Comparison of ENCODE assay signal across 9 cellular contexts in the genomic region with DNA sequence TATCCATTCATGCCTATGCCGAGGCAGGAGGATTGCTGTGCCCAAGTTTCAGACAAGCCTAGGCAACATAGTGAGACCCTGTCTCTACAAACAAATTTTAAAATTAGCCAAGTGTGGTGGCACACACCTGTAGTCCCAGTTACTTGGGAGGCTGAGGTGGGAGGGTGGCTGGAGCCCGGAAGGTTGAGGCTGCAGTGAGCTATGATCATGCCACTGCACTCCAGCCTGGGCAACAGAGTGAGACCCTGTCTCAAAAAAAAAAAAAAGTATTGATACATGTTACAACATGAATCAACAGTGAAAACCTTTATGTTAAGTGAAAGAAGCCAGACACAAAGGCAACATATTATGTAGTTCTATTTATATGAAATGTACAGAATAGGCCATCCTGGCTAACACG. TPM values are rescaled to one million over a fixed set of nuclear protein-coding genes. Genes with fewer than 3 reads are reported as not detected.
DNase-seq lines count a peak whose midpoint lies in the region; ATAC-seq, FAIRE-seq and TF ChIP-seq lines count a peak whose summit lies in the region.
"Not testable (repeated sequence)": the region's sequence is repeated elsewhere in the genome, so short reads cannot be mapped to it uniquely, and the experiment has no call there.
"Had no signal": no experiment of that assay in that cellular context is flagged by ENCODE, and none has a peak within 500 bp of the region (broad histone marks: within the 10 kb centered on the region; RNA-seq: fewer than 3 reads in every experiment).

No MANE protein-coding gene starts in this region.

- not testable (repeated sequence) for H3K9me3 Mint-ChIP-seq in T-helper 2 cell treated with Interferon-gamma antibody and Interleukin-4, amounts not matched to agents 5 μg/mL and 100 μg/mL, for 36 hours; activated T-helper 1 cell treated with anti-CD3 and anti-CD28 coated beads, Interleukin-12 subunit alpha, Interleukin-12 subunit beta, Interleukin-2, Interleukin-4 antibody, amounts not matched to agents 30 ng/mL and 10 ng/mL and 1 ng/mL, durations not matched to agents 14 hours and 24 hours and 36 hours; natural killer cell

- in situ Hi-C loops in K562 (cut with MboI) = not testable (repeated sequence)

- BruUV-seq in K562 (replicated peaks; lab: Mats Ljungman, UMichigan) = not testable (repeated sequence)

- H2AFZ ChIP-seq in K562 (ENCODE audit: low read depth, low read length) = not testable (repeated sequence)

- ATAC-seq in K562, natural killer cell: not testable (repeated sequence)

- H3K9me1 ChIP-seq in K562 (ENCODE audit: control insufficient read depth, insufficient read depth, low read length) = not testable (repeated sequence)

- H3K4me1 ChIP-seq in K562 (replicated peaks in 1 of 2; ENCODE audit: control insufficient read depth in 2 of 2, insufficient read depth in 2 of 2, low read length in 2 of 2) = peaks cover 8 to 14% of the 10 kb centered on the region in 2 experiments

- not testable (repeated sequence) for H3K4me2 ChIP-seq in K562 (ENCODE audit: insufficient read depth, low read length)

- TF ChIP-seq RAD21 in K562 (CRISPR knock-in tag; conservative IDR thresholded peaks at IDR 0.05 in 1 of 2, IDR thresholded peaks at IDR 0.05 in 1 of 2) = not testable (repeated sequence)

- H3K4me3 Mint-ChIP-seq in T-helper 2 cell treated with Interferon-gamma antibody and Interleukin-4, amounts not matched to agents 5 μg/mL and 100 μg/mL, for 36 hours = peak overlapping the region; percentile 61
- peak overlapping the region; percentile 7 for H3K4me3 Mint-ChIP-seq in activated T-helper 1 cell treated with anti-CD3 and anti-CD28 coated beads, Interleukin-12 subunit alpha, Interleukin-12 subunit beta, Interleukin-2, Interleukin-4 antibody, amounts not matched to agents 30 ng/mL and 10 ng/mL and 1 ng/mL, durations not matched to agents 14 hours and 24 hours and 36 hours
- H3K4me3 Mint-ChIP-seq in natural killer cell = peak overlapping the region; percentile 55

- POLR2A ChIA-PET in K562 (lab: Yijun Ruan, JAX) = not testable (repeated sequence)

- not testable (repeated sequence) for H3K79me2 ChIP-seq in K562 (ENCODE audit: control insufficient read depth, insufficient read depth, low read length)

- TF ChIP-seq CTCF in K562 (IDR thresholded peaks at IDR 0.05 in 2 of 3, conservative IDR thresholded peaks at IDR 0.05 in 1 of 3; ENCODE audit: insufficient read depth in 2 of 3, low read depth in 1 of 3, low read length in 3 of 3); natural killer cell (IDR thresholded peaks at IDR 0.05): not testable (repeated sequence)

- not testable (repeated sequence) for H4K20me1 ChIP-seq in K562 (replicated peaks; ENCODE audit: control insufficient read depth, insufficient read depth, low read length)

- intact Hi-C loops in activated T-helper 1 cell treated with anti-CD3 and anti-CD28 coated beads, Interleukin-12 subunit alpha, Interleukin-12 subunit beta, Interleukin-2, Interleukin-4 antibody, amounts not matched to agents 30 ng/mL and 10 ng/mL and 1 ng/mL, durations not matched to agents 14 hours and 24 hours and 36 hours (cut with micrococcal nuclease); natural killer cell (cut with micrococcal nuclease): not testable (repeated sequence)
- intact Hi-C loops in K562 (cut with micrococcal nuclease) = loop anchor here (10.0 kb wide), 1 partner anchor 210 kb away; a partner anchor contains a TSS

- not testable (repeated sequence) for H3K27ac Mint-ChIP-seq in T-helper 2 cell treated with Interferon-gamma antibody and Interleukin-4, amounts not matched to agents 5 μg/mL and 100 μg/mL, for 36 hours; activated T-helper 1 cell treated with anti-CD3 and anti-CD28 coated beads, Interleukin-12 subunit alpha, Interleukin-12 subunit beta, Interleukin-2, Interleukin-4 antibody, amounts not matched to agents 30 ng/mL and 10 ng/mL and 1 ng/mL, durations not matched to agents 14 hours and 24 hours and 36 hours; natural killer cell

- H3K36me3 ChIP-seq in KOPT-K1 (ENCODE audit: insufficient read depth, low read length); K562 (ENCODE audit: control insufficient read depth, insufficient read depth, low read length): not testable (repeated sequence)

- not testable (repeated sequence) for H3K9ac ChIP-seq in K562 (ENCODE audit: insufficient read depth in 1 of 2, low read depth in 2 of 2, low read length in 2 of 2)

- not testable (repeated sequence) for H3K9me3 ChIP-seq in KOPT-K1 (ENCODE audit: insufficient read depth, low read length, poor library complexity, severe bottlenecking); K562 (replicated peaks; ENCODE audit: control insufficient read depth, insufficient read depth, low read depth, low read length)

- peaks cover 48% of the 10 kb centered on the region for H3K4me1 Mint-ChIP-seq in T-helper 2 cell treated with Interferon-gamma antibody and Interleukin-4, amounts not matched to agents 5 μg/mL and 100 μg/mL, for 36 hours (ENCODE audit: low read depth)
- peaks cover 51% of the 10 kb centered on the region for H3K4me1 Mint-ChIP-seq in activated T-helper 1 cell treated with anti-CD3 and anti-CD28 coated beads, Interleukin-12 subunit alpha, Interleukin-12 subunit beta, Interleukin-2, Interleukin-4 antibody, amounts not matched to agents 30 ng/mL and 10 ng/mL and 1 ng/mL, durations not matched to agents 14 hours and 24 hours and 36 hours (ENCODE audit: low read depth)
- peaks cover 36 to 53% of the 10 kb centered on the region in 2 donors for H3K4me1 Mint-ChIP-seq in natural killer cell

- H3K27me3 Mint-ChIP-seq in T-helper 2 cell treated with Interferon-gamma antibody and Interleukin-4, amounts not matched to agents 5 μg/mL and 100 μg/mL, for 36 hours (ENCODE audit: low read depth); activated T-helper 1 cell treated with anti-CD3 and anti-CD28 coated beads, Interleukin-12 subunit alpha, Interleukin-12 subunit beta, Interleukin-2, Interleukin-4 antibody, amounts not matched to agents 30 ng/mL and 10 ng/mL and 1 ng/mL, durations not matched to agents 14 hours and 24 hours and 36 hours (ENCODE audit: insufficient read depth): not testable (repeated sequence)
- H3K27me3 Mint-ChIP-seq in natural killer cell (ENCODE audit: low read depth in 2 of 2) = peaks cover 32 to 34% of the 10 kb centered on the region in 2 donors

- CTCF ChIA-PET in K562 (lab: Yijun Ruan, JAX; ENCODE audit: low intra/inter-chr PET ratio) = not testable (repeated sequence)

- not testable (repeated sequence) for H3K36me3 Mint-ChIP-seq in T-helper 2 cell treated with Interferon-gamma antibody and Interleukin-4, amounts not matched to agents 5 μg/mL and 100 μg/mL, for 36 hours (ENCODE audit: low read depth); activated T-helper 1 cell treated with anti-CD3 and anti-CD28 coated beads, Interleukin-12 subunit alpha, Interleukin-12 subunit beta, Interleukin-2, Interleukin-4 antibody, amounts not matched to agents 30 ng/mL and 10 ng/mL and 1 ng/mL, durations not matched to agents 14 hours and 24 hours and 36 hours (ENCODE audit: low read depth); natural killer cell

- not testable (repeated sequence) for TF ChIP-seq POLR2A in K562 (conservative IDR thresholded peaks at IDR 0.05)

- H3K27ac ChIP-seq in KOPT-K1 (ENCODE audit: low read depth, low read length, poor library complexity, severe bottlenecking) = peak overlapping the region; percentile 33
- H3K27ac ChIP-seq in K562 (ENCODE audit: extremely low read depth, low read depth, low read length) = not testable (repeated sequence)

- not testable (repeated sequence) for H3K4me3 ChIP-seq in K562

- TF ChIP-seq EP300 in K562 (IDR thresholded peaks at IDR 0.05; ENCODE audit: low read length) = not testable (repeated sequence)

- DNase-seq in T-helper 2 cell treated with Interferon-gamma antibody and Interleukin-4, amounts not matched to agents 5 μg/mL and 100 μg/mL, for 36 hours (ENCODE audit: low spot score); activated T-helper 1 cell treated with anti-CD3 and anti-CD28 coated beads, Interleukin-12 subunit alpha, Interleukin-12 subunit beta, Interleukin-2, Interleukin-4 antibody, amounts not matched to agents 30 ng/mL and 10 ng/mL and 1 ng/mL, durations not matched to agents 14 hours and 24 hours and 36 hours (ENCODE audit: low spot score); K562 (ENCODE audit: extremely low read depth in 1 of 4, low spot score in 3 of 4); natural killer cell: not testable (repeated sequence)

- FAIRE-seq in K562 (lab: Jason Lieb, UNC) = not testable (repeated sequence)

- WGBS in K562 (ENCODE audit: insufficient coverage, low coverage, missing lambda C conversion rate) = 78% methylated on average over 3 of the region's 3 CpGs

- not testable (repeated sequence) for H3K27me3 ChIP-seq in K562 (ENCODE audit: control insufficient read depth in 2 of 2, insufficient read depth in 2 of 2, low read length in 2 of 2)

RNA-seq across cellular contexts. Expression of a gene that starts 12.5 kb away (rescaled TPM):
- not detected in 2 replicates for total RNA-seq in activated T-helper 1 cell treated with anti-CD3 and anti-CD28 coated beads, Interleukin-12 subunit alpha, Interleukin-12 subunit beta, Interleukin-2, Interleukin-4 antibody, amounts not matched to agents 30 ng/mL and 10 ng/mL and 1 ng/mL, durations not matched to agents 14 hours and 24 hours and 36 hours
- not detected in 2 replicates for total RNA-seq in K562 (2011; cell fraction: chromatin; rRNA removed; ENCODE audit: low replicate concordance)
- not detected in 2 replicates for total RNA-seq in K562 (2011; cell fraction: nucleolus; rRNA removed)
- total RNA-seq in K562 (2011; cell fraction: nucleoplasm; rRNA removed) = not detected in 2 replicates
- total RNA-seq in K562 (2014; rRNA removed) (not detected in 2 replicates), K562 (2014; rRNA removed; fragmentation: Illumina TruSeq; extraction: Trizol) (not detected in 2 replicates), K562 (2015; rRNA removed; fragmentation: Illumina TruSeq; extraction: Trizol) (not detected in 2 replicates), K562 (2021) (not detected in 2 replicates), natural killer cell (10 to 100 TPM in 2 of 3 donors, 1 to 10 TPM in 1; 9.6 to 38.2 (median 19.7) TPM)
- polyA plus RNA-seq in K562 (2011; rRNA removed) (not detected in 2 replicates), K562 (2014; fragmentation: Illumina TruSeq; extraction: Trizol) (not detected in 2 replicates), K562 (2014; fragmentation: Nextera tagmentation; extraction: Ambion mirVana) (not detected), K562 (2014; rRNA removed) (not detected in 2 replicates)
- not detected in 2 replicates for polyA plus RNA-seq in K562 (2011; cell fraction: cytosol; rRNA removed)
- not detected in 2 replicates for polyA plus RNA-seq in K562 (2011; cell fraction: nucleus; rRNA removed)
- polyA plus RNA-seq in K562 (2012) = not detected in 2 replicates
- polyA minus RNA-seq in K562 (2011; rRNA and poly(A)+ RNA removed) = not detected in 2 replicates
- polyA minus RNA-seq in K562 (2011; cell fraction: cytosol; rRNA and poly(A)+ RNA removed) = not detected in 2 replicates
- not detected in 2 replicates for polyA minus RNA-seq in K562 (2011; cell fraction: nucleus; rRNA and poly(A)+ RNA removed)
- total RNA-seq: A673, NCI-H460, Right ventricle myocardium superior, SJSA1 had no signal

RNA-seq across cellular contexts. Expression of a gene that starts 25.6 kb away (rescaled TPM):
- not detected in 2 replicates for total RNA-seq in activated T-helper 1 cell treated with anti-CD3 and anti-CD28 coated beads, Interleukin-12 subunit alpha, Interleukin-12 subunit beta, Interleukin-2, Interleukin-4 antibody, amounts not matched to agents 30 ng/mL and 10 ng/mL and 1 ng/mL, durations not matched to agents 14 hours and 24 hours and 36 hours
- total RNA-seq in K562 (2011; cell fraction: chromatin; rRNA removed; ENCODE audit: low replicate concordance) = 0.51 and 0.97 TPM in 2 replicates
- 0.53 and 0.67 TPM in 2 replicates for total RNA-seq in K562 (2011; cell fraction: nucleolus; rRNA removed)
- 0.81 and 1.5 TPM in 2 replicates for total RNA-seq in K562 (2011; cell fraction: nucleoplasm; rRNA removed)
- 3.1 and 3.8 TPM in 2 replicates for total RNA-seq in K562 (2014; rRNA removed)
- 4.3 and 4.5 TPM in 2 replicates for total RNA-seq in K562 (2014; rRNA removed; fragmentation: Illumina TruSeq; extraction: Trizol)
- 4.5 and 5.4 TPM in 2 replicates for total RNA-seq in K562 (2015; rRNA removed; fragmentation: Illumina TruSeq; extraction: Trizol)
- 5.1 TPM in 2 replicates for total RNA-seq in K562 (2021)
- polyA plus RNA-seq in K562 (2011; rRNA removed) = 0.26 and 5.2 TPM in 2 replicates
- polyA plus RNA-seq in K562 (2011; cell fraction: cytosol; rRNA removed) = 0.25 and 1.9 TPM in 2 replicates
- 0.15 and 1.7 TPM in 2 replicates for polyA plus RNA-seq in K562 (2011; cell fraction: nucleus; rRNA removed)
- 0.24 and 1.0 TPM in 2 replicates for polyA plus RNA-seq in K562 (2012)
- 3.5 and 3.9 TPM in 2 replicates for polyA plus RNA-seq in K562 (2014; fragmentation: Illumina TruSeq; extraction: Trizol)
- polyA plus RNA-seq in K562 (2014; fragmentation: Nextera tagmentation; extraction: Ambion mirVana) = 1 to 10 TPM in 1 of 2 experiments, under 1 TPM in 1; 0.80 to 1.0 TPM
- polyA plus RNA-seq in K562 (2014; rRNA removed) = 2.4 and 3.2 TPM in 2 replicates
- 0.69 and 13.6 TPM in 2 replicates for polyA minus RNA-seq in K562 (2011; rRNA and poly(A)+ RNA removed)
- polyA minus RNA-seq in K562 (2011; cell fraction: cytosol; rRNA and poly(A)+ RNA removed) = 0.36 and 6.4 TPM in 2 replicates
- 0.11 and 0.81 TPM in 2 replicates for polyA minus RNA-seq in K562 (2011; cell fraction: nucleus; rRNA and poly(A)+ RNA removed)
- total RNA-seq in natural killer cell = not detected
- total RNA-seq: NCI-H460, Right ventricle myocardium superior, SJSA1 had no signal

RNA-seq across cellular contexts. Expression of a gene that starts 31.1 kb away (rescaled TPM):
- total RNA-seq in activated T-helper 1 cell treated with anti-CD3 and anti-CD28 coated beads, Interleukin-12 subunit alpha, Interleukin-12 subunit beta, Interleukin-2, Interleukin-4 antibody, amounts not matched to agents 30 ng/mL and 10 ng/mL and 1 ng/mL, durations not matched to agents 14 hours and 24 hours and 36 hours = 0.83 and 1.9 TPM in 2 replicates
- 7.8 and 10.7 TPM in 2 replicates for total RNA-seq in K562 (2011; cell fraction: chromatin; rRNA removed; ENCODE audit: low replicate concordance)
- total RNA-seq in K562 (2011; cell fraction: nucleolus; rRNA removed) = 10.0 and 10.2 TPM in 2 replicates
- total RNA-seq in K562 (2011; cell fraction: nucleoplasm; rRNA removed) = 5.7 and 6.5 TPM in 2 replicates
- total RNA-seq in K562 (2014; rRNA removed) (7.5 and 12.6 TPM in 2 replicates), K562 (2014; rRNA removed; fragmentation: Illumina TruSeq; extraction: Trizol) (1.3 and 2.1 TPM in 2 replicates), K562 (2015; rRNA removed; fragmentation: Illumina TruSeq; extraction: Trizol) (1.9 and 2.5 TPM in 2 replicates), K562 (2021) (8.5 and 8.8 TPM in 2 replicates), natural killer cell (1 to 10 TPM; 2.5 to 5.8 (median 3.2) TPM)
- polyA plus RNA-seq in K562 (2011; rRNA removed) (3.3 and 3.8 TPM in 2 replicates), K562 (2014; fragmentation: Illumina TruSeq; extraction: Trizol) (3.7 and 5.1 TPM in 2 replicates), K562 (2014; fragmentation: Nextera tagmentation; extraction: Ambion mirVana) (1 to 10 TPM in 1 of 2 experiments, under 1 TPM in 1; 0.39 to 2.4 TPM), K562 (2014; rRNA removed) (3.1 and 8.1 TPM in 2 replicates)
- 4.8 and 8.5 TPM in 2 replicates for polyA plus RNA-seq in K562 (2011; cell fraction: cytosol; rRNA removed)
- 6.5 and 9.6 TPM in 2 replicates for polyA plus RNA-seq in K562 (2011; cell fraction: nucleus; rRNA removed)
- 4.3 and 24.3 TPM in 2 replicates for polyA plus RNA-seq in K562 (2012)
- 1.6 and 1.9 TPM in 2 replicates for polyA minus RNA-seq in K562 (2011; rRNA and poly(A)+ RNA removed)
- 5.9 and 7.5 TPM in 2 replicates for polyA minus RNA-seq in K562 (2011; cell fraction: cytosol; rRNA and poly(A)+ RNA removed)
- 2.6 and 4.4 TPM in 2 replicates for polyA minus RNA-seq in K562 (2011; cell fraction: nucleus; rRNA and poly(A)+ RNA removed)
- total RNA-seq: A673, Right ventricle myocardium superior, SJSA1 had no signal

RNA-seq across cellular contexts. Expression of a gene that starts 47.1 kb away (rescaled TPM):
- total RNA-seq in activated T-helper 1 cell treated with anti-CD3 and anti-CD28 coated beads, Interleukin-12 subunit alpha, Interleukin-12 subunit beta, Interleukin-2, Interleukin-4 antibody, amounts not matched to agents 30 ng/mL and 10 ng/mL and 1 ng/mL, durations not matched to agents 14 hours and 24 hours and 36 hours = 58.4 and 60.9 TPM in 2 replicates
- 193 and 199 TPM in 2 replicates for total RNA-seq in K562 (2011; cell fraction: chromatin; rRNA removed; ENCODE audit: low replicate concordance)
- total RNA-seq in K562 (2011; cell fraction: nucleolus; rRNA removed) = 118 TPM in 2 replicates
- total RNA-seq in K562 (2011; cell fraction: nucleoplasm; rRNA removed) = 160 and 187 TPM in 2 replicates
- total RNA-seq in K562 (2014; rRNA removed) (40.8 and 45.3 TPM in 2 replicates), K562 (2014; rRNA removed; fragmentation: Illumina TruSeq; extraction: Trizol) (49.6 and 51.4 TPM in 2 replicates), K562 (2015; rRNA removed; fragmentation: Illumina TruSeq; extraction: Trizol) (46.8 and 47.4 TPM in 2 replicates), K562 (2021) (55.0 and 60.4 TPM in 2 replicates), natural killer cell (10 to 100 TPM; 39.6 to 48.6 (median 43.4) TPM)
- polyA plus RNA-seq in K562 (2011; rRNA removed) (34.8 and 39.8 TPM in 2 replicates), K562 (2014; fragmentation: Illumina TruSeq; extraction: Trizol) (41.8 and 50.3 TPM in 2 replicates), K562 (2014; fragmentation: Nextera tagmentation; extraction: Ambion mirVana) (10 to 100 TPM; 33.3 to 44.3 TPM), K562 (2014; rRNA removed) (38.3 and 42.1 TPM in 2 replicates)
- polyA plus RNA-seq in K562 (2011; cell fraction: cytosol; rRNA removed) = 30.4 and 33.9 TPM in 2 replicates
- polyA plus RNA-seq in K562 (2011; cell fraction: nucleus; rRNA removed) = 36.1 and 38.4 TPM in 2 replicates
- 30.7 and 44.5 TPM in 2 replicates for polyA plus RNA-seq in K562 (2012)
- 75.8 and 89.1 TPM in 2 replicates for polyA minus RNA-seq in K562 (2011; rRNA and poly(A)+ RNA removed)
- polyA minus RNA-seq in K562 (2011; cell fraction: cytosol; rRNA and poly(A)+ RNA removed) = 23.4 and 26.7 TPM in 2 replicates
- polyA minus RNA-seq in K562 (2011; cell fraction: nucleus; rRNA and poly(A)+ RNA removed) = 39.3 and 68.4 TPM in 2 replicates

Comparison
In these comparisons a context has a peak if more than half of its experiments do, and no peak if none do; other contexts are left out.
1. H3K4me3 Mint-ChIP-seq: peak in every context shown above with its lines; median percentile 61 in T-helper 2 cell treated with Interferon-gamma antibody and Interleukin-4, amounts not matched to agents 5 μg/mL and 100 μg/mL, for 36 hours; 55 in natural killer cell; 7 in activated T-helper 1 cell treated with anti-CD3 and anti-CD28 coated beads, Interleukin-12 subunit alpha, Interleukin-12 subunit beta, Interleukin-2, Interleukin-4 antibody, amounts not matched to agents 30 ng/mL and 10 ng/mL and 1 ng/mL, durations not matched to agents 14 hours and 24 hours and 36 hours.
2. RNA of a gene that starts 12.5 kb away (total RNA-seq): 9.6 to 38.2 TPM in natural killer cell; not detected in activated T-helper 1 cell treated with anti-CD3 and anti-CD28 coated beads, Interleukin-12 subunit alpha, Interleukin-12 subunit beta, Interleukin-2, Interleukin-4 antibody, amounts not matched to agents 30 ng/mL and 10 ng/mL and 1 ng/mL, durations not matched to agents 14 hours and 24 hours and 36 hours and not detected in K562; every median in the first group is over 4 times any median in the second.